Comparison of ENCODE assay signal across 8 cellular contexts in the genomic region with DNA sequence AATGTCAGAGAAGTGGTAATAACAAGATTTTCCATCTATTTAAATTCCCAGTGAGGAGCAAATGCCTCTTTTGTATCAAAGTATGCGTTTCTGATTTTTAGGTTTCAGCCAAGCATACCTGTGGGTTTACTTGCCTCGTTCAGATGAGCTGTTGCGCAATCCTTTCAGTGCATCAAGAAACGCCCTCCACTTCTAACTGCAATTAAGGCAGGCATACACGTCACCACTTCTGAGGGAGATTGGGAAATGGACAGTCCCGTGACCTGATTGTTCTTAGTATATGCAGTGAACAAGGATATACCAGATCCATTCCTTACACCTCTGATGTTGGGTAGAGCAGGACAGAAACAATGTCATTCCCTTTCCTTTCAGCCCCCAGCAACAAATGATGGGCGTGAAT.
DNase-seq lines count a peak whose midpoint lies in the region; ATAC-seq and TF ChIP-seq lines count a peak whose summit lies in the region.
"Had no signal": no experiment of that assay in that cellular context is flagged by ENCODE, and none has a peak within 500 bp of the region (broad histone marks: within the 10 kb centered on the region; RNA-seq: fewer than 3 reads in every experiment).

No MANE protein-coding gene starts in this region.

- 38% methylated on average over 7 of the region's 7 CpGs for WGBS in smooth muscle cell (ENCODE audit: low lambda C conversion rate)

- H3K4me3 ChIP-seq in PC-3 (ENCODE audit: low read length): no peak overlapping the region
- H3K4me3 ChIP-seq in fibroblast of mammary gland (ENCODE audit: control insufficient read depth, low read depth, low read length): no peak overlapping the region
- no peak overlapping the region for H3K4me3 ChIP-seq in smooth muscle cell
- H3K4me3 ChIP-seq: ovary had no signal

- no peak for TF ChIP-seq EP300 in Ishikawa (IDR thresholded peaks at IDR 0.05; ENCODE audit: borderline replicate concordance)

- no peak for TF ChIP-seq RAD21 in Ishikawa (IDR thresholded peaks at IDR 0.05; ENCODE audit: low read depth)

- H4K20me1 ChIP-seq in PC-3 (ENCODE audit: low read length): no peaks in the 10 kb centered on the region
- no peaks in the 10 kb centered on the region for H4K20me1 ChIP-seq in smooth muscle cell (ENCODE audit: low read depth)

- CTCF ChIA-PET in PC-3 (lab: Charles Lee): interaction anchor here (0.5 to 1.8 kb wide), 19 partner anchors 9 to 1530 kb away, joined by 3 to 21 read pairs (median 5); a partner anchor contains a TSS

- no TSS peak for BruUV-seq in PC-3 (replicated peaks; lab: Mats Ljungman, UMichigan)

- peak; percentile 55 for DNase-seq in PC-3
- peak; percentile 90 for DNase-seq in fibroblast of mammary gland (ENCODE audit: low read depth)
- DNase-seq in smooth muscle cell (lab: John Stamatoyannopoulos, UW; ENCODE audit: unreplicated experiment): no peak
- no peak for DNase-seq in NK-92 treated with Interleukin-12 subunit alpha and Interleukin-12 subunit beta, amount 100 ng/mL, for 24 hours (lab: John Stamatoyannopoulos, UW)
- DNase-seq in hippocampal formation (lab: John Stamatoyannopoulos, UW): no peak

- POLR2A ChIA-PET in PC-3 (lab: Charles Lee; ENCODE audit: unreplicated experiment): no interaction called here

- no peaks in the 10 kb centered on the region for H3K79me2 ChIP-seq in PC-3 (ENCODE audit: low read length)
- no peaks in the 10 kb centered on the region for H3K79me2 ChIP-seq in smooth muscle cell (ENCODE audit: low read depth)

- peak overlapping the region; percentile 11; the same call in 1 of the 2 replicates for H3K9ac ChIP-seq in PC-3 (ENCODE audit: low read length)
- peak overlapping the region; percentile 69 for H3K9ac ChIP-seq in smooth muscle cell (ENCODE audit: low read depth)

- H3K27me3 ChIP-seq in PC-3 (ENCODE audit: low read length) (no peaks in the 10 kb centered on the region), smooth muscle cell (ENCODE audit: low read depth) (no peaks in the 10 kb centered on the region)
- H3K27me3 ChIP-seq: ovary had no signal

- H3K4me2 ChIP-seq in PC-3 (ENCODE audit: low read length) (no peak overlapping the region), smooth muscle cell (peak overlapping the region; percentile 71)

- ATAC-seq in PC-3 (no peak), HG03469 (IDR thresholded peaks at IDR 0.05; ENCODE audit: unreplicated experiment) (no peak)

- peaks cover 28% of the 10 kb centered on the region for H3K4me1 ChIP-seq in PC-3 (ENCODE audit: insufficient read depth, low read length)
- peaks cover 9% of the 10 kb centered on the region for H3K4me1 ChIP-seq in smooth muscle cell (ENCODE audit: low read depth)

- TF ChIP-seq CTCF in PC-3 (conservative IDR thresholded peaks at IDR 0.05; ENCODE audit: low read depth, low read length): no peak
- no peak for TF ChIP-seq CTCF in fibroblast of mammary gland (conservative IDR thresholded peaks at IDR 0.05; ENCODE audit: control insufficient read depth, insufficient read depth, low read depth, low read length)
- no peak for TF ChIP-seq CTCF in smooth muscle cell (IDR thresholded peaks at IDR 0.05; ENCODE audit: borderline replicate concordance, insufficient read depth, poor library complexity, severe bottlenecking)

- intact Hi-C loops in PC-3 (cut with micrococcal nuclease): no loop called here

- peak overlapping the region; percentile 18; the same call in 1 of the 2 replicates for H3K27ac ChIP-seq in PC-3 (ENCODE audit: low read length)
- peak overlapping the region; percentile 82 for H3K27ac ChIP-seq in smooth muscle cell (ENCODE audit: low read depth)
- H3K27ac ChIP-seq: ovary had no signal

- H3K9me2 ChIP-seq in PC-3 (replicated peaks; ENCODE audit: low read length): no peaks in the 10 kb centered on the region

- no peaks in the 10 kb centered on the region for H3K36me3 ChIP-seq in PC-3 (ENCODE audit: low read depth, low read length)
- no peaks in the 10 kb centered on the region for H3K36me3 ChIP-seq in smooth muscle cell (ENCODE audit: low read depth)
- H3K36me3 ChIP-seq: ovary had no signal

- H3K9me3 ChIP-seq in PC-3 (ENCODE audit: low read length) (no peaks in the 10 kb centered on the region), smooth muscle cell (replicated peaks; ENCODE audit: low read depth) (no peaks in the 10 kb centered on the region)
- H3K9me3 ChIP-seq: ovary had no signal

- no peaks in the 10 kb centered on the region for H3F3A ChIP-seq in PC-3 (ENCODE audit: low read length, unreplicated experiment)
- peaks cover 21% of the 10 kb centered on the region for H3F3A ChIP-seq in smooth muscle cell (ENCODE audit: low read depth)

- H2AFZ ChIP-seq in PC-3 (ENCODE audit: low read length) (no peak overlapping the region), smooth muscle cell (ENCODE audit: low read depth) (no peak overlapping the region)

TF ChIP-seq in Ishikawa, 13 proteins besides CTCF, POLR2A, EP300 and RAD21:
- TF ChIP-seq, protein P1, sequence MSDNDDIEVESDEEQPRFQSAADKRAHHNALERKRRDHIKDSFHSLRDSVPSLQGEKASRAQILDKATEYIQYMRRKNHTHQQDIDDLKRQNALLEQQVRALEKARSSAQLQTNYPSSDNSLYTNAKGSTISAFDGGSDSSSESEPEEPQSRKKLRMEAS (IDR thresholded peaks at IDR 0.05): no peak
- TF ChIP-seq YY1 (IDR thresholded peaks at IDR 0.05; ENCODE audit: low read depth): no peak
- TF ChIP-seq TCF12 (IDR thresholded peaks at IDR 0.05; ENCODE audit: low read depth): no peak
- TF ChIP-seq, protein P2, sequence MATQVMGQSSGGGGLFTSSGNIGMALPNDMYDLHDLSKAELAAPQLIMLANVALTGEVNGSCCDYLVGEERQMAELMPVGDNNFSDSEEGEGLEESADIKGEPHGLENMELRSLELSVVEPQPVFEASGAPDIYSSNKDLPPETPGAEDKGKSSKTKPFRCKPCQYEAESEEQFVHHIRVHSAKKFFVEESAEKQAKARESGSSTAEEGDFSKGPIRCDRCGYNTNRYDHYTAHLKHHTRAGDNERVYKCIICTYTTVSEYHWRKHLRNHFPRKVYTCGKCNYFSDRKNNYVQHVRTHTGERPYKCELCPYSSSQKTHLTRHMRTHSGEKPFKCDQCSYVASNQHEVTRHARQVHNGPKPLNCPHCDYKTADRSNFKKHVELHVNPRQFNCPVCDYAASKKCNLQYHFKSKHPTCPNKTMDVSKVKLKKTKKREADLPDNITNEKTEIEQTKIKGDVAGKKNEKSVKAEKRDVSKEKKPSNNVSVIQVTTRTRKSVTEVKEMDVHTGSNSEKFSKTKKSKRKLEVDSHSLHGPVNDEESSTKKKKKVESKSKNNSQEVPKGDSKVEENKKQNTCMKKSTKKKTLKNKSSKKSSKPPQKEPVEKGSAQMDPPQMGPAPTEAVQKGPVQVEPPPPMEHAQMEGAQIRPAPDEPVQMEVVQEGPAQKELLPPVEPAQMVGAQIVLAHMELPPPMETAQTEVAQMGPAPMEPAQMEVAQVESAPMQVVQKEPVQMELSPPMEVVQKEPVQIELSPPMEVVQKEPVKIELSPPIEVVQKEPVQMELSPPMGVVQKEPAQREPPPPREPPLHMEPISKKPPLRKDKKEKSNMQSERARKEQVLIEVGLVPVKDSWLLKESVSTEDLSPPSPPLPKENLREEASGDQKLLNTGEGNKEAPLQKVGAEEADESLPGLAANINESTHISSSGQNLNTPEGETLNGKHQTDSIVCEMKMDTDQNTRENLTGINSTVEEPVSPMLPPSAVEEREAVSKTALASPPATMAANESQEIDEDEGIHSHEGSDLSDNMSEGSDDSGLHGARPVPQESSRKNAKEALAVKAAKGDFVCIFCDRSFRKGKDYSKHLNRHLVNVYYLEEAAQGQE (IDR thresholded peaks at IDR 0.05; ENCODE audit: low read depth): no peak
- no peak for TF ChIP-seq CREB1 (IDR thresholded peaks at IDR 0.05; ENCODE audit: low read depth)
- peak; percentile 99 for TF ChIP-seq CEBPB (IDR thresholded peaks at IDR 0.05)
- TF ChIP-seq TAF1 (IDR thresholded peaks at IDR 0.05; ENCODE audit: low read depth): no peak
- TF ChIP-seq ZBTB7A (IDR thresholded peaks at IDR 0.05; ENCODE audit: low read depth): no peak
TF ChIP-seq in Ishikawa: peak in this region for 1.

Comparison
In these comparisons a context has a peak if more than half of its experiments do, and no peak if none do; other contexts are left out.
1. DNase-seq: peak in PC-3 (single experiment) and fibroblast of mammary gland (single experiment); none in smooth muscle cell (single experiment), NK-92 treated with Interleukin-12 subunit alpha and Interleukin-12 subunit beta, amount 100 ng/mL, for 24 hours (single experiment) and hippocampal formation (0 of 2).